In the genomic region with DNA sequence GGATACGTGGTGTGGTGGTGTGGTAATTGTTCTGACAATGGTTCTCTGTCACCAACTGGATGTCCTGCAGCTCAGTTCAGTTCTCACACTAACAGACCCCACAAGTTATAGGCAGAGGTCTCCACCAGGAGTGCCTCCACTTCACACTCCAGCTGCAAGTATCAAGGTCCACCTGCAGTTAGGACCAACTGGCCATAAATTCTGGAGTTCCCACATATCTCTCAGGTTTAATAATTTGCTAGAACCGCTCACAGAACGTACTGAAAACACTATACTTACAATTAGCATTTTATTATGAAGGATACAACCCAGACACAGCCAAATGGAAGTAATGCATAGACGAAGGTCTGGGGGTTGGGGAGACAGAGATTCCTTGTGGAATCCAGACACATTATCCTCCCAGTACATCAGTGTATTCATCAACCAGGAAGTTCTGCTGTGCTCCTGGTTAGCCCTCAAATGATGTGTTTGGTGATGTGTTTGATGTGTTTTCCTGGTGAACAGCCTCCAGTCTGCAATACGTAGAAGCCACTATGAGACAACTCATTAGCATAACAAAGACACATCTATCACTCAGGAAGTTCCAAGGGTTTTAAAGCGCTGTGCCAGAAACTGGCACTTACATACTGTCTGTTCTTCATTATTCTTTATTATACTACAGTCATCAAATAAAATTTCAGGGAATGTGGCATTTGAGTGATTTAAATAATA, we compare ENCODE assay signal across 10 cellular contexts. TPM values are rescaled to one million over a fixed set of nuclear protein-coding genes. Genes with fewer than 3 reads are reported as not detected.
A peak's percentile ranks its signal among the peaks of the same experiment; 100 is the strongest.
DNase-seq lines count a peak whose midpoint lies in the region; ATAC-seq and TF ChIP-seq lines count a peak whose summit lies in the region.
"Had no signal": no experiment of that assay in that cellular context is flagged by ENCODE, and none has a peak within 500 bp of the region (broad histone marks: within the 10 kb centered on the region; RNA-seq: fewer than 3 reads in every experiment).

No MANE protein-coding gene starts in this region.

- H3K4me1 ChIP-seq in naive thymus-derived CD4-positive, alpha-beta T cell (ENCODE audit: control insufficient read depth in 2 of 2, insufficient read depth in 2 of 2, low read length in 2 of 2) = peaks cover 0 to 3% of the 10 kb centered on the region in 2 donors
- H3K4me1 ChIP-seq in esophagus muscularis mucosa = peaks cover 0 to under 1% (median under 1%) of the 10 kb centered on the region in 4 donors

- H3K36me3 Mint-ChIP-seq in naive thymus-derived CD4-positive, alpha-beta T cell = peaks cover 5 to 42% (median 24%) of the 10 kb centered on the region in 5 donors
- peaks cover 20% of the 10 kb centered on the region for H3K36me3 Mint-ChIP-seq in activated CD4-positive, alpha-beta memory T cell treated with anti-CD3 and anti-CD28 coated beads for 36 hours

- DNase-seq in NCI-H2107 treated with DMSO at 0.1 percent for 48 hours (lab: John Stamatoyannopoulos, UW; ENCODE audit: unreplicated experiment) (peak; percentile 5), NCI-H2107 (lab: John Stamatoyannopoulos, UW) (no peak), NCI-H146 treated with DMSO at 0.1 percent for 48 hours (lab: John Stamatoyannopoulos, UW; ENCODE audit: unreplicated experiment) (peak; percentile 71), astrocyte of the hippocampus (ENCODE audit: low read depth, low spot score) (peak; percentile 72), esophagus muscularis mucosa (ENCODE audit: extremely low spot score) (no peak)
- peak in 2 of 9 donors; percentile 1 to 6 for DNase-seq in naive thymus-derived CD4-positive, alpha-beta T cell
- DNase-seq in activated CD4-positive, alpha-beta memory T cell treated with anti-CD3 and anti-CD28 coated beads for 36 hours = no peak
- DNase-seq: 8988T, NCI-H226 had no signal

- POLR2A ChIA-PET in naive thymus-derived CD4-positive, alpha-beta T cell (lab: Charles Lee) = no interaction called here
- POLR2A ChIA-PET in activated CD4-positive, alpha-beta memory T cell treated with anti-CD3 and anti-CD28 coated beads for 36 hours (lab: Charles Lee) = no interaction called here

- peaks cover 0 to 4% (median 0%) of the 10 kb centered on the region in 3 experiments for H3K9me3 ChIP-seq in naive thymus-derived CD4-positive, alpha-beta T cell (ENCODE audit: control insufficient read depth in 2 of 3, low read length in 3 of 3)
- H3K9me3 ChIP-seq in esophagus muscularis mucosa = no peaks in the 10 kb centered on the region

- H3K9me3 Mint-ChIP-seq in naive thymus-derived CD4-positive, alpha-beta T cell = peaks cover 0 to 31% (median 15%) of the 10 kb centered on the region in 11 donors
- peaks cover 18% of the 10 kb centered on the region for H3K9me3 Mint-ChIP-seq in activated CD4-positive, alpha-beta memory T cell treated with anti-CD3 and anti-CD28 coated beads for 36 hours

- H3K27me3 Mint-ChIP-seq in naive thymus-derived CD4-positive, alpha-beta T cell = no peaks in the 10 kb centered on the region
- no peaks in the 10 kb centered on the region for H3K27me3 Mint-ChIP-seq in activated CD4-positive, alpha-beta memory T cell treated with anti-CD3 and anti-CD28 coated beads for 36 hours

- TF ChIP-seq EP300 in esophagus muscularis mucosa (IDR thresholded peaks at IDR 0.05) = no peak

- no peak for TF ChIP-seq POLR2A in esophagus muscularis mucosa (IDR thresholded peaks at IDR 0.05; ENCODE audit: low read depth)

- no peaks in the 10 kb centered on the region for H3K27me3 ChIP-seq in naive thymus-derived CD4-positive, alpha-beta T cell (ENCODE audit: control insufficient read depth in 2 of 2, insufficient read depth in 2 of 2, low read length in 2 of 2)
- no peaks in the 10 kb centered on the region for H3K27me3 ChIP-seq in esophagus muscularis mucosa

- CTCF ChIA-PET in naive thymus-derived CD4-positive, alpha-beta T cell (lab: Charles Lee) = no interaction called here
- CTCF ChIA-PET in activated CD4-positive, alpha-beta memory T cell treated with anti-CD3 and anti-CD28 coated beads for 36 hours (lab: Charles Lee) = no interaction called here

- 77% methylated on average over 6 of the region's 6 CpGs for WGBS in esophagus muscularis mucosa

- H3K4me3 Mint-ChIP-seq in naive thymus-derived CD4-positive, alpha-beta T cell = peak overlapping the region in 2 of 10 donors; percentile 2 to 39
- no peak overlapping the region for H3K4me3 Mint-ChIP-seq in activated CD4-positive, alpha-beta memory T cell treated with anti-CD3 and anti-CD28 coated beads for 36 hours

- intact Hi-C loops in naive thymus-derived CD4-positive, alpha-beta T cell (cut with micrococcal nuclease) = no loop called here
- intact Hi-C loops in esophagus muscularis mucosa (cut with DNase I) = no loop called here
- intact Hi-C loops in activated CD4-positive, alpha-beta memory T cell treated with anti-CD3 and anti-CD28 coated beads for 36 hours (cut with micrococcal nuclease) = no loop called here

- peak overlapping the region in 3 of 9 donors; percentile 4 to 66 (median 36) for H3K27ac Mint-ChIP-seq in naive thymus-derived CD4-positive, alpha-beta T cell
- H3K27ac Mint-ChIP-seq in activated CD4-positive, alpha-beta memory T cell treated with anti-CD3 and anti-CD28 coated beads for 36 hours = no peak overlapping the region

- H3K4me1 Mint-ChIP-seq in naive thymus-derived CD4-positive, alpha-beta T cell = peaks cover 8 to 25% (median 10%) of the 10 kb centered on the region in 7 donors
- H3K4me1 Mint-ChIP-seq in activated CD4-positive, alpha-beta memory T cell treated with anti-CD3 and anti-CD28 coated beads for 36 hours (ENCODE audit: low read depth) = peaks cover 12% of the 10 kb centered on the region

- H3K27ac ChIP-seq in naive thymus-derived CD4-positive, alpha-beta T cell (ENCODE audit: low read depth, low read length) = no peak overlapping the region
- no peak overlapping the region for H3K27ac ChIP-seq in esophagus muscularis mucosa (replicated peaks in 1 of 4)

- H3K4me3 ChIP-seq in naive thymus-derived CD4-positive, alpha-beta T cell (ENCODE audit: low read length) = no peak overlapping the region
- no peak overlapping the region for H3K4me3 ChIP-seq in esophagus muscularis mucosa

- peak; percentile 56 for ATAC-seq in naive thymus-derived CD4-positive, alpha-beta T cell
- ATAC-seq in GM18909 (IDR thresholded peaks at IDR 0.05; ENCODE audit: poor library complexity, unreplicated experiment) = no peak

- no peaks in the 10 kb centered on the region for H3K36me3 ChIP-seq in naive thymus-derived CD4-positive, alpha-beta T cell (ENCODE audit: control insufficient read depth in 2 of 3, insufficient read depth in 3 of 3, low read length in 3 of 3)
- H3K36me3 ChIP-seq in esophagus muscularis mucosa = no peaks in the 10 kb centered on the region

- no peak for TF ChIP-seq CTCF in esophagus muscularis mucosa (IDR thresholded peaks at IDR 0.05)

RNA-seq across cellular contexts. Expression of a gene that starts 25.4 kb away (rescaled TPM):
- under 1 TPM in 2 of 5 experiments, not detected in 3; 0.22 to 0.27 TPM for total RNA-seq in naive thymus-derived CD4-positive, alpha-beta T cell
- polyA plus RNA-seq in naive thymus-derived CD4-positive, alpha-beta T cell = under 1 TPM; 0.10 to 0.18 TPM
- total RNA-seq in esophagus muscularis mucosa = 10 to 100 TPM; 16.5 to 42.1 (median 20.0) TPM
- not detected for total RNA-seq in activated CD4-positive, alpha-beta memory T cell treated with anti-CD3 and anti-CD28 coated beads for 36 hours

RNA-seq across cellular contexts. Expression of a gene that starts 45.3 kb away (rescaled TPM):
- not detected for total RNA-seq in naive thymus-derived CD4-positive, alpha-beta T cell
- not detected for polyA plus RNA-seq in naive thymus-derived CD4-positive, alpha-beta T cell
- total RNA-seq in esophagus muscularis mucosa = 10 to 100 TPM; 18.9 to 26.2 (median 21.4) TPM
- not detected for total RNA-seq in activated CD4-positive, alpha-beta memory T cell treated with anti-CD3 and anti-CD28 coated beads for 36 hours

RNA-seq across cellular contexts. Expression of a gene that starts 53.2 kb away (rescaled TPM):
- 10 to 100 TPM in 1 of 5 experiments, 1 to 10 TPM in 4; 2.5 to 24.3 (median 4.1) TPM for total RNA-seq in naive thymus-derived CD4-positive, alpha-beta T cell
- 1 to 10 TPM; 1.2 to 3.5 TPM for polyA plus RNA-seq in naive thymus-derived CD4-positive, alpha-beta T cell
- total RNA-seq in esophagus muscularis mucosa = 1 to 10 TPM; 1.0 to 5.8 (median 2.0) TPM
- total RNA-seq in activated CD4-positive, alpha-beta memory T cell treated with anti-CD3 and anti-CD28 coated beads for 36 hours = 10 to 100 TPM; 21.8 to 23.5 TPM

RNA-seq across cellular contexts. Expression of a gene that starts 53.8 kb away (rescaled TPM):
- total RNA-seq in naive thymus-derived CD4-positive, alpha-beta T cell = 100 to 1,000 TPM in 2 of 5 experiments, 10 to 100 TPM in 3; 42.8 to 115 (median 67.2) TPM
- polyA plus RNA-seq in naive thymus-derived CD4-positive, alpha-beta T cell = 10 to 100 TPM; 25.4 to 35.8 TPM
- 10 to 100 TPM; 17.1 to 28.2 (median 22.5) TPM for total RNA-seq in esophagus muscularis mucosa
- total RNA-seq in activated CD4-positive, alpha-beta memory T cell treated with anti-CD3 and anti-CD28 coated beads for 36 hours = 10 to 100 TPM; 45.6 to 47.1 TPM

Comparison
In these comparisons a context has a peak if more than half of its experiments do, and no peak if none do; other contexts are left out.
1. DNase-seq: peak in NCI-H2107 treated with DMSO at 0.1 percent for 48 hours (single experiment), NCI-H146 treated with DMSO at 0.1 percent for 48 hours (single experiment) and astrocyte of the hippocampus (single experiment); none in NCI-H2107 (single experiment), esophagus muscularis mucosa (single experiment) and activated CD4-positive, alpha-beta memory T cell treated with anti-CD3 and anti-CD28 coated beads for 36 hours (single experiment).
2. RNA of a gene that starts 25.4 kb away (total RNA-seq): 16.5 to 42.1 TPM in esophagus muscularis mucosa; 0.22 to 0.27 TPM in naive thymus-derived CD4-positive, alpha-beta T cell and not detected in activated CD4-positive, alpha-beta memory T cell treated with anti-CD3 and anti-CD28 coated beads for 36 hours; every median in the first group is over 10 times any median in the second.
3. RNA of a gene that starts 45.3 kb away (total RNA-seq): 18.9 to 26.2 TPM in esophagus muscularis mucosa; not detected in naive thymus-derived CD4-positive, alpha-beta T cell and not detected in activated CD4-positive, alpha-beta memory T cell treated with anti-CD3 and anti-CD28 coated beads for 36 hours; every median in the first group is over 10 times any median in the second.